20 cellular contexts compared by ENCODE assay signal in the genomic region with DNA sequence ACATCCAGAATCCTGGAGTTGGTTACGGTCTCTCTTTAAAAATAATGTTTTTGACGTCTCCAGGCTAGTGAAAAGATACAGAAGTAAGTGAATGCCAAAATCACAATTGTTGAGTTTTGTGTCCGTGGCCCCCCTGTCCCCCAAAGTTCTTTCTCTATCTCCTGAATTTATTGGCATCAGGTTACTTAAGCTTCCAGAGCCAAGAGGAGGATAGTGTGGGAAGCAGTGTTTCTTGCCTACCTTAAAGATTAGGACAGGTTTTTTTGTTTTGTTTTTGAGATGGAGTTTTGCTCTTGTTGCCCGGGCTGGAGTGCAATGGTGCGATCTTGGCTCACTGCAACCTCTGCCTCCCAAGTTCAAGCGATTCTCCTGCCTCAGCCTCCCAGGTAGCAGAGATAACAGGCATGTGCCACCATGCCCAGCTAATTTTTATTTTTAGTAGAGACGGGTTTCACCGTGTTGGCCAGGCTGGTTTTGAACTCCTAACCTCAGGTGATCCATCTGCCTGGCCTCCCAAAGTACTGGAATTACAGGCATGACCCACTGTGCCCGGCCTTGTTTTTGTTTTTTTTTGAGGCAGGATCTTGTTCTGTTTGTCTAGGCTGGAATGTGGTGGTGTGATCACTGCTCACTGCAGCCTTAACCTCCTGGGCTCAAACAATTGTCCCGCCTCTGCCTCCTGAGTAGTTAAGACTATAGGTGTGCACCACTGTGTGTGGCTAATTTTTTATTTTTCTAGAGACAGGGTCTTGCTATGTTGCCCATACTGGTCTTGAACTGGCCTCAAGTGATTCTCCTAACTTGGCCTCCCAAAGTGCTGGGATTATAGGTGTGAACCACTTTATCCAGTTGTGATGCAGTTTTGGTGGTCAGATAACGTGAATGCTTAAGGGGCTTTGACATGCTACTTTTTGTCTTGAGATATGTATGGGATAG. TPM values are rescaled to one million over a fixed set of nuclear protein-coding genes. Genes with fewer than 3 reads are reported as not detected.
DNase-seq lines count a peak whose midpoint lies in the region; ATAC-seq and TF ChIP-seq lines count a peak whose summit lies in the region.
"Had no signal": no experiment of that assay in that cellular context is flagged by ENCODE, and none has a peak within 500 bp of the region (broad histone marks: within the 10 kb centered on the region; RNA-seq: fewer than 3 reads in every experiment).

No MANE protein-coding gene starts in this region.

- no peak overlapping the region for H3K27ac ChIP-seq in body of pancreas
- H3K27ac ChIP-seq: colonic mucosa, epithelial cell of prostate had no signal

- 89 to 96% methylated on average over 11 of the region's 11 CpGs for WGBS in body of pancreas, 2 donors

- H3K4me1 Mint-ChIP-seq in activated T-cell treated with anti-CD3 and anti-CD28 coated beads, Interleukin-2, amount 50 U/mL, for 72 hours (ENCODE audit: low read depth): peaks cover 80% of the 10 kb centered on the region
- H3K4me1 Mint-ChIP-seq in activated B cell treated with CpG ODN at 0.5 μM for 24 hours: peaks cover 63% of the 10 kb centered on the region
- H3K4me1 Mint-ChIP-seq in immature natural killer cell: peaks cover 76 to 99% of the 10 kb centered on the region in 2 donors
- peaks cover 57% of the 10 kb centered on the region for H3K4me1 Mint-ChIP-seq in stimulated activated effector memory CD8-positive, alpha-beta T cell treated with anti-CD3 and anti-CD28 coated beads, Interleukin-12 subunit alpha, Interleukin-12 subunit beta, amount 100 ng/mL, for 72 hours

- peak overlapping the region in 1 of 2 donors; percentile 31 for H3K4me3 Mint-ChIP-seq in activated T-cell treated with anti-CD3 and anti-CD28 coated beads, Interleukin-2, amount 50 U/mL, for 72 hours
- H3K4me3 Mint-ChIP-seq in activated B cell treated with CpG ODN at 0.5 μM for 24 hours (no peak overlapping the region), immature natural killer cell (peak overlapping the region in 2 of 5 donors; percentile 27 to 38)
- H3K4me3 Mint-ChIP-seq in stimulated activated effector memory CD8-positive, alpha-beta T cell treated with anti-CD3 and anti-CD28 coated beads, Interleukin-12 subunit alpha, Interleukin-12 subunit beta, amount 100 ng/mL, for 72 hours: no peak overlapping the region

- DNase-seq in activated T-cell treated with anti-CD3 and anti-CD28 coated beads, Interleukin-2, amount 50 U/mL, for 72 hours: no peak
- DNase-seq in activated T-cell treated with anti-CD3 and anti-CD28 coated beads, Interleukin-2, amount 50 U/mL, for 1 hour: no peak
- DNase-seq in activated B cell treated with CpG ODN at 0.5 μM for 24 hours (no peak), immature natural killer cell (peak in 1 of 3 donors; percentile 19), body of pancreas (no peak), T1000 (lab: John Stamatoyannopoulos, UW) (no peak)
- no peak for DNase-seq in stimulated activated effector memory CD8-positive, alpha-beta T cell treated with anti-CD3 and anti-CD28 coated beads, Interleukin-12 subunit alpha, Interleukin-12 subunit beta, amount 100 ng/mL, for 72 hours (ENCODE audit: low spot score in 2 of 2)
- DNase-seq: activated gamma-delta T cell treated with Interleukin-2 at 50 U/mL for 16 hours; colonic mucosa; DND-41; foreskin melanocyte; GOT3; NCI-H1930; occipital lobe; right cardiac atrium; stimulated activated CD4-positive, alpha-beta T cell treated with anti-CD3 and anti-CD28 coated beads, Interleukin-15, amount 100 ng/mL, for 24 hours had no signal

- H3K36me3 ChIP-seq in body of pancreas (replicated peaks in 1 of 2; ENCODE audit: insufficient read depth in 1 of 2, low read depth in 2 of 2): peaks cover 14 to 53% of the 10 kb centered on the region in 2 donors

- peaks cover 44% of the 10 kb centered on the region for H3K4me1 ChIP-seq in body of pancreas

- POLR2A ChIA-PET in activated B cell treated with CpG ODN at 0.5 μM for 24 hours (lab: Charles Lee): interaction anchor here (0.9 kb wide), 1 partner anchor 1955 kb away, joined by 6 read pairs; no protein-coding TSS in a partner anchor

- H3K4me3 ChIP-seq in body of pancreas: no peak overlapping the region
- H3K4me3 ChIP-seq: colonic mucosa had no signal

- H3K27me3 Mint-ChIP-seq in activated T-cell treated with anti-CD3 and anti-CD28 coated beads, Interleukin-2, amount 50 U/mL, for 72 hours (ENCODE audit: low read depth): no peaks in the 10 kb centered on the region
- no peaks in the 10 kb centered on the region for H3K27me3 Mint-ChIP-seq in activated B cell treated with CpG ODN at 0.5 μM for 24 hours
- peaks cover 40 to 55% (median 48%) of the 10 kb centered on the region in 3 donors for H3K27me3 Mint-ChIP-seq in immature natural killer cell (ENCODE audit: low read depth in 3 of 3)

- H3K36me3 Mint-ChIP-seq in activated T-cell treated with anti-CD3 and anti-CD28 coated beads, Interleukin-2, amount 50 U/mL, for 72 hours (ENCODE audit: insufficient read depth in 2 of 2): peaks cover 51 to 84% of the 10 kb centered on the region in 2 donors
- H3K36me3 Mint-ChIP-seq in activated B cell treated with CpG ODN at 0.5 μM for 24 hours (ENCODE audit: low read depth): peaks cover 95% of the 10 kb centered on the region
- peaks cover 45 to 82% (median 67%) of the 10 kb centered on the region in 3 donors for H3K36me3 Mint-ChIP-seq in immature natural killer cell
- peaks cover 100% of the 10 kb centered on the region for H3K36me3 Mint-ChIP-seq in stimulated activated effector memory CD8-positive, alpha-beta T cell treated with anti-CD3 and anti-CD28 coated beads, Interleukin-12 subunit alpha, Interleukin-12 subunit beta, amount 100 ng/mL, for 72 hours

- H3K9me3 ChIP-seq in body of pancreas: no peaks in the 10 kb centered on the region
- H3K9me3 ChIP-seq: colonic mucosa had no signal

- no peaks in the 10 kb centered on the region for H3K27me3 ChIP-seq in body of pancreas
- H3K27me3 ChIP-seq: colonic mucosa had no signal

- TF ChIP-seq CTCF in activated B cell treated with CpG ODN at 0.5 μM for 24 hours (IDR thresholded peaks at IDR 0.05): no peak
- no peak for TF ChIP-seq CTCF in body of pancreas (IDR thresholded peaks at IDR 0.05)

- CTCF ChIA-PET in activated B cell treated with CpG ODN at 0.5 μM for 24 hours (lab: Charles Lee): no interaction called here

- intact Hi-C loops in activated B cell treated with CpG ODN at 0.5 μM for 24 hours (cut with micrococcal nuclease) (no loop called here), body of pancreas (cut with DNase I) (no loop called here)

- peak overlapping the region; percentile 88 for H3K27ac Mint-ChIP-seq in activated T-cell treated with anti-CD3 and anti-CD28 coated beads, Interleukin-2, amount 50 U/mL, for 72 hours
- H3K27ac Mint-ChIP-seq in activated B cell treated with CpG ODN at 0.5 μM for 24 hours (peak overlapping the region; percentile 50), immature natural killer cell (peak overlapping the region; percentile 18 to 73 (median 46))
- peak overlapping the region; percentile 77 for H3K27ac Mint-ChIP-seq in stimulated activated effector memory CD8-positive, alpha-beta T cell treated with anti-CD3 and anti-CD28 coated beads, Interleukin-12 subunit alpha, Interleukin-12 subunit beta, amount 100 ng/mL, for 72 hours

- peak in 1 of 3 donors; percentile 15 for TF ChIP-seq POLR2A in body of pancreas (IDR thresholded peaks at IDR 0.05)

- ATAC-seq in activated T-cell treated with anti-CD3 and anti-CD28 coated beads, Interleukin-2, amount 50 U/mL, for 72 hours (replicated peaks in 1 of 2): peak in 1 of 2 donors; percentile 1
- ATAC-seq in activated B cell treated with CpG ODN at 0.5 μM for 24 hours (ENCODE audit: low read depth): no peak
- peak; percentile 2 for ATAC-seq in stimulated activated effector memory CD8-positive, alpha-beta T cell treated with anti-CD3 and anti-CD28 coated beads, Interleukin-12 subunit alpha, Interleukin-12 subunit beta, amount 100 ng/mL, for 72 hours
- no peak for ATAC-seq in body of pancreas
- no peak for ATAC-seq in GM21786 (IDR thresholded peaks at IDR 0.05; ENCODE audit: unreplicated experiment)
- ATAC-seq: right cardiac atrium had no signal

- no peaks in the 10 kb centered on the region for H3K9me3 Mint-ChIP-seq in activated T-cell treated with anti-CD3 and anti-CD28 coated beads, Interleukin-2, amount 50 U/mL, for 72 hours
- H3K9me3 Mint-ChIP-seq in activated B cell treated with CpG ODN at 0.5 μM for 24 hours (no peaks in the 10 kb centered on the region), immature natural killer cell (peaks cover 0 to 3% (median 0%) of the 10 kb centered on the region in 6 donors)
- no peaks in the 10 kb centered on the region for H3K9me3 Mint-ChIP-seq in stimulated activated effector memory CD8-positive, alpha-beta T cell treated with anti-CD3 and anti-CD28 coated beads, Interleukin-12 subunit alpha, Interleukin-12 subunit beta, amount 100 ng/mL, for 72 hours

RNA-seq across cellular contexts. Expression of a gene that starts 5.4 kb away (rescaled TPM):
- 100 to 1,000 TPM; 417 to 428 TPM for total RNA-seq in activated T-cell treated with anti-CD3 and anti-CD28 coated beads, Interleukin-2, amount 50 U/mL, for 72 hours
- total RNA-seq in activated B cell treated with CpG ODN at 0.5 μM for 24 hours (394 and 422 TPM in 2 replicates), body of pancreas (100 to 1,000 TPM; 198 to 230 TPM)
- polyA plus RNA-seq in immature natural killer cell: 100 to 1,000 TPM; 635 to 806 (median 639) TPM

RNA-seq across cellular contexts. Expression of a gene that starts 24.7 kb away (rescaled TPM):
- total RNA-seq in activated T-cell treated with anti-CD3 and anti-CD28 coated beads, Interleukin-2, amount 50 U/mL, for 72 hours: not detected
- total RNA-seq in activated B cell treated with CpG ODN at 0.5 μM for 24 hours (not detected in 2 replicates), body of pancreas (not detected)
- polyA plus RNA-seq in immature natural killer cell: under 1 TPM in 1 of 3 donors, not detected in 2; 0.09 TPM
- total RNA-seq: colonic mucosa, NCI-H460, occipital lobe, right cardiac atrium, urinary bladder had no signal
- polyA plus RNA-seq: right cardiac atrium had no signal
